Comparison of ENCODE assay signal across 8 cellular contexts in the genomic region with DNA sequence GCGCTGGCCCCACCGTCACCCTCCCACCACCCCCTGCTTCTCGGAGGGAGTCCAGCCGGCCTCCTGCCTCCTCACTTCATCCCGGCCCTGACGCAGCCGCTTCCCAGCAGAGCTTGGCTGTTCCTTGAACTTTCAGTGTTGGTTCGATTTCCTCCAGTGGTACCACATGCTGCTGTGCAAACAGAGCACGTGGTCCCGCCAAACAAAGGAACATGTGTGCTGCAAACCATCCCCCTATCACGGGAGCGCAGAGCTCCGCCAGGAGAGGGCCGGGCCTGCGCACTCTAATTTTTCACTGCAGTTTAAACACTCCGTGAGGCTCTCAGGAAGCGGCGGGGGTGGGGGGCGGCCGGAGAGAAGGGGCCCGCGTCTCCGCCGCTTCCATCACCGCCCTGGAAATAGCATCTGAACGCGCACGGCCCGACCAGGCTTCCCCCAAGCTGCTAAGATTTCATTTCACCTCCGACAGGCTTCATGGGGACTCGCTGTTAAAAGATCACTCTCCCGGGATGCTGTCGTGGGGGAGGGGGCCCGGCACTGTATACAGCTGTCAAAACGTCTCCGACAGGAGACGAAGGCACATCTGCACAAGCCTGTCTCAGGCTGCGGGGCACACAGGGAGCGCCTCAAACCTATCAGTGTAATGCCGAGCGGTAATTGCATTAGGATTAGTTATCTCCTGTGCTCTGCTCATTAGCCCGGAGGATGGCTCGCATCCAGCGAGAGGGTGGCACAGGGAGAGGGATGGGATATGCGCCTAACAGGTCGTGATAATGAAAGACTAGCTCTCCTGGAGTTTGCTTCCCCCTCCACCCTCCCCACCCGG.
A peak's percentile ranks its signal among the peaks of the same experiment; 100 is the strongest.
DNase-seq lines count a peak whose midpoint lies in the region; ATAC-seq and TF ChIP-seq lines count a peak whose summit lies in the region.

No MANE protein-coding gene starts in this region.

- peaks cover 0 to 6% of the 10 kb centered on the region in 2 donors for H3K4me1 ChIP-seq in left lung

- TF ChIP-seq CTCF in left lung (IDR thresholded peaks at IDR 0.05), result no peak

- no peak overlapping the region for H3K27ac ChIP-seq in left lung

- ATAC-seq in left lung, result peak; percentile 94
- peak; percentile 46 for ATAC-seq in stimulated activated naive CD8-positive, alpha-beta T cell treated with anti-CD3 and anti-CD28 coated beads, Interleukin-15, Interleukin-2, amounts not matched to agents 100 U/mL and 50 U/mL, for 24 hours
- no peak for ATAC-seq in GM19467 (IDR thresholded peaks at IDR 0.05; ENCODE audit: unreplicated experiment)
- no peak for ATAC-seq in HG03439 (IDR thresholded peaks at IDR 0.05; ENCODE audit: unreplicated experiment)

- intact Hi-C loops in left lung (cut with DNase I), result no loop called here

- DNase-seq in ELF-1 (ENCODE audit: low read depth, low spot score), result peak; percentile 82
- peak; percentile 30 to 74 for DNase-seq in NCI-H446 (lab: John Stamatoyannopoulos, UW)
- DNase-seq in ecto neural progenitor cell (ENCODE audit: low spot score), result peak; percentile 78
- peak; percentile 61 to 67 for DNase-seq in left lung
- DNase-seq in stimulated activated naive CD8-positive, alpha-beta T cell treated with anti-CD3 and anti-CD28 coated beads, Interleukin-15, Interleukin-2, amounts not matched to agents 100 U/mL and 50 U/mL, for 24 hours, result peak; percentile 5
- no peak for DNase-seq in GOT3 (lab: John Stamatoyannopoulos, UW)

- peak overlapping the region; percentile 13 to 18 for H3K4me3 ChIP-seq in left lung

- H3K27me3 ChIP-seq in left lung, result peaks cover 0 to 27% of the 10 kb centered on the region in 2 donors

- no peaks in the 10 kb centered on the region for H3K36me3 ChIP-seq in left lung

- no peaks in the 10 kb centered on the region for H3K9me3 ChIP-seq in left lung

Comparison
In these comparisons a context has a peak if more than half of its experiments do, and no peak if none do; other contexts are left out.
1. ATAC-seq: peak in left lung (single experiment) and stimulated activated naive CD8-positive, alpha-beta T cell treated with anti-CD3 and anti-CD28 coated beads, Interleukin-15, Interleukin-2, amounts not matched to agents 100 U/mL and 50 U/mL, for 24 hours (single experiment); none in GM19467 (single experiment) and HG03439 (single experiment).